Comparison of ENCODE assay signal across 1 cellular context in the genomic region with DNA sequence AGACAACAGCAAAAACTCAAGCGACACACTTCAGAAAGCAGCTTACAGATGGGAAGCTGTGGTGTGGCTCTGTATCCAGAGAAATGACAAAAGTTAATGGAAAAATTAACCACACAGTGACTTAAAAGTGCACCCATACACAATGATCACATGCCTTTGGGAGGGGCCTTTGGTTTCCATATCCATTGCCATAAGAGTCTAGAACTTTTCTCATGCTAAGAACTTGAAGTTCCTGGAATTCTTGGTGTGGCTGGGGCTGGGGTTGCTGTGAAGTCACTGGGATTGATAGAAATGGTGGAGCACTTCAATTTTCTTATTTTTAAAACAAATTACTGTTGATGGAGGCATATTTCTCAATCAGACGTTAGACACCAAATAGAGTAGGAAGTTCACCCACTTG.
TF ChIP-seq lines count a peak whose summit lies in the region.

No MANE protein-coding gene starts in this region.

TF ChIP-seq in WTC11, 78 proteins besides CTCF, POLR2A, EP300 and RAD21 (continued from another document):
- TF ChIP-seq, protein P1, sequence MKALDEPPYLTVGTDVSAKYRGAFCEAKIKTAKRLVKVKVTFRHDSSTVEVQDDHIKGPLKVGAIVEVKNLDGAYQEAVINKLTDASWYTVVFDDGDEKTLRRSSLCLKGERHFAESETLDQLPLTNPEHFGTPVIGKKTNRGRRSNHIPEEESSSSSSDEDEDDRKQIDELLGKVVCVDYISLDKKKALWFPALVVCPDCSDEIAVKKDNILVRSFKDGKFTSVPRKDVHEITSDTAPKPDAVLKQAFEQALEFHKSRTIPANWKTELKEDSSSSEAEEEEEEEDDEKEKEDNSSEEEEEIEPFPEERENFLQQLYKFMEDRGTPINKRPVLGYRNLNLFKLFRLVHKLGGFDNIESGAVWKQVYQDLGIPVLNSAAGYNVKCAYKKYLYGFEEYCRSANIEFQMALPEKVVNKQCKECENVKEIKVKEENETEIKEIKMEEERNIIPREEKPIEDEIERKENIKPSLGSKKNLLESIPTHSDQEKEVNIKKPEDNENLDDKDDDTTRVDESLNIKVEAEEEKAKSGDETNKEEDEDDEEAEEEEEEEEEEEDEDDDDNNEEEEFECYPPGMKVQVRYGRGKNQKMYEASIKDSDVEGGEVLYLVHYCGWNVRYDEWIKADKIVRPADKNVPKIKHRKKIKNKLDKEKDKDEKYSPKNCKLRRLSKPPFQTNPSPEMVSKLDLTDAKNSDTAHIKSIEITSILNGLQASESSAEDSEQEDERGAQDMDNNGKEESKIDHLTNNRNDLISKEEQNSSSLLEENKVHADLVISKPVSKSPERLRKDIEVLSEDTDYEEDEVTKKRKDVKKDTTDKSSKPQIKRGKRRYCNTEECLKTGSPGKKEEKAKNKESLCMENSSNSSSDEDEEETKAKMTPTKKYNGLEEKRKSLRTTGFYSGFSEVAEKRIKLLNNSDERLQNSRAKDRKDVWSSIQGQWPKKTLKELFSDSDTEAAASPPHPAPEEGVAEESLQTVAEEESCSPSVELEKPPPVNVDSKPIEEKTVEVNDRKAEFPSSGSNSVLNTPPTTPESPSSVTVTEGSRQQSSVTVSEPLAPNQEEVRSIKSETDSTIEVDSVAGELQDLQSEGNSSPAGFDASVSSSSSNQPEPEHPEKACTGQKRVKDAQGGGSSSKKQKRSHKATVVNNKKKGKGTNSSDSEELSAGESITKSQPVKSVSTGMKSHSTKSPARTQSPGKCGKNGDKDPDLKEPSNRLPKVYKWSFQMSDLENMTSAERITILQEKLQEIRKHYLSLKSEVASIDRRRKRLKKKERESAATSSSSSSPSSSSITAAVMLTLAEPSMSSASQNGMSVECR (CRISPR knock-in tag; IDR thresholded peaks at IDR 0.05; ENCODE audit: borderline replicate concordance): no peak
- TF ChIP-seq, protein P2, sequence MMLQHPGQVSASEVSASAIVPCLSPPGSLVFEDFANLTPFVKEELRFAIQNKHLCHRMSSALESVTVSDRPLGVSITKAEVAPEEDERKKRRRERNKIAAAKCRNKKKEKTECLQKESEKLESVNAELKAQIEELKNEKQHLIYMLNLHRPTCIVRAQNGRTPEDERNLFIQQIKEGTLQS (CRISPR knock-in tag; conservative IDR thresholded peaks at IDR 0.05): no peak
- TF ChIP-seq CREM (CRISPR knock-in tag; IDR thresholded peaks at IDR 0.05): no peak
- no peak for TF ChIP-seq CBFB (CRISPR knock-in tag; IDR thresholded peaks at IDR 0.05; ENCODE audit: low read depth)
- no peak for TF ChIP-seq ZNF396 (CRISPR knock-in tag; IDR thresholded peaks at IDR 0.05; ENCODE audit: borderline replicate concordance)
- no peak for TF ChIP-seq JAZF1 (CRISPR knock-in tag; IDR thresholded peaks at IDR 0.05)
- TF ChIP-seq, protein P3, sequence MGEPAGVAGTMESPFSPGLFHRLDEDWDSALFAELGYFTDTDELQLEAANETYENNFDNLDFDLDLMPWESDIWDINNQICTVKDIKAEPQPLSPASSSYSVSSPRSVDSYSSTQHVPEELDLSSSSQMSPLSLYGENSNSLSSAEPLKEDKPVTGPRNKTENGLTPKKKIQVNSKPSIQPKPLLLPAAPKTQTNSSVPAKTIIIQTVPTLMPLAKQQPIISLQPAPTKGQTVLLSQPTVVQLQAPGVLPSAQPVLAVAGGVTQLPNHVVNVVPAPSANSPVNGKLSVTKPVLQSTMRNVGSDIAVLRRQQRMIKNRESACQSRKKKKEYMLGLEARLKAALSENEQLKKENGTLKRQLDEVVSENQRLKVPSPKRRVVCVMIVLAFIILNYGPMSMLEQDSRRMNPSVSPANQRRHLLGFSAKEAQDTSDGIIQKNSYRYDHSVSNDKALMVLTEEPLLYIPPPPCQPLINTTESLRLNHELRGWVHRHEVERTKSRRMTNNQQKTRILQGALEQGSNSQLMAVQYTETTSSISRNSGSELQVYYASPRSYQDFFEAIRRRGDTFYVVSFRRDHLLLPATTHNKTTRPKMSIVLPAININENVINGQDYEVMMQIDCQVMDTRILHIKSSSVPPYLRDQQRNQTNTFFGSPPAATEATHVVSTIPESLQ (CRISPR knock-in tag; IDR thresholded peaks at IDR 0.05): no peak
- TF ChIP-seq, protein P4, sequence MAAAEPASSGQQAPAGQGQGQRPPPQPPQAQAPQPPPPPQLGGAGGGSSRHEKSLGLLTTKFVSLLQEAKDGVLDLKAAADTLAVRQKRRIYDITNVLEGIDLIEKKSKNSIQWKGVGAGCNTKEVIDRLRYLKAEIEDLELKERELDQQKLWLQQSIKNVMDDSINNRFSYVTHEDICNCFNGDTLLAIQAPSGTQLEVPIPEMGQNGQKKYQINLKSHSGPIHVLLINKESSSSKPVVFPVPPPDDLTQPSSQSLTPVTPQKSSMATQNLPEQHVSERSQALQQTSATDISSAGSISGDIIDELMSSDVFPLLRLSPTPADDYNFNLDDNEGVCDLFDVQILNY (CRISPR knock-in tag; IDR thresholded peaks at IDR 0.05): no peak
- no peak for TF ChIP-seq FOXP1 (CRISPR knock-in tag; IDR thresholded peaks at IDR 0.05; ENCODE audit: borderline replicate concordance)
- TF ChIP-seq HMGA2 (CRISPR knock-in tag; IDR thresholded peaks at IDR 0.05): no peak
- TF ChIP-seq, protein P5, sequence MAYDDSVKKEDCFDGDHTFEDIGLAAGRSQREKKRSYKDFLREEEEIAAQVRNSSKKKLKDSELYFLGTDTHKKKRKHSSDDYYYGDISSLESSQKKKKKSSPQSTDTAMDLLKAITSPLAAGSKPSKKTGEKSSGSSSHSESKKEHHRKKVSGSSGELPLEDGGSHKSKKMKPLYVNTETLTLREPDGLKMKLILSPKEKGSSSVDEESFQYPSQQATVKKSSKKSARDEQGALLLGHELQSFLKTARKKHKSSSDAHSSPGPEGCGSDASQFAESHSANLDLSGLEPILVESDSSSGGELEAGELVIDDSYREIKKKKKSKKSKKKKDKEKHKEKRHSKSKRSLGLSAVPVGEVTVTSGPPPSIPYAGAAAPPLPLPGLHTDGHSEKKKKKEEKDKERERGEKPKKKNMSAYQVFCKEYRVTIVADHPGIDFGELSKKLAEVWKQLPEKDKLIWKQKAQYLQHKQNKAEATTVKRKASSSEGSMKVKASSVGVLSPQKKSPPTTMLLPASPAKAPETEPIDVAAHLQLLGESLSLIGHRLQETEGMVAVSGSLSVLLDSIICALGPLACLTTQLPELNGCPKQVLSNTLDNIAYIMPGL (CRISPR knock-in tag; IDR thresholded peaks at IDR 0.05): no peak
- no peak for TF ChIP-seq TCF7 (CRISPR knock-in tag; IDR thresholded peaks at IDR 0.05; ENCODE audit: low read depth)
- no peak for TF ChIP-seq TEAD4 (CRISPR knock-in tag; IDR thresholded peaks at IDR 0.05)
- no peak for TF ChIP-seq ESRRA (CRISPR knock-in tag; IDR thresholded peaks at IDR 0.05; ENCODE audit: borderline replicate concordance)
TF ChIP-seq in WTC11: peak in this region for 0.
